10 cellular contexts compared by ENCODE assay signal in genomic region chr14:55272922-55273321, GRCh38. TPM values are rescaled to one million over a fixed set of nuclear protein-coding genes. Genes with fewer than 3 reads are reported as not detected.
A peak's percentile ranks its signal among the peaks of the same experiment; 100 is the strongest.
DNase-seq lines count a peak whose midpoint lies in the region; ATAC-seq lines count a peak whose summit lies in the region.
"Had no signal": no experiment of that assay in that cellular context is flagged by ENCODE, and none has a peak within 500 bp of the region (broad histone marks: within the 10 kb centered on the region; RNA-seq: fewer than 3 reads in every experiment).

No MANE protein-coding gene starts in this region.

- no peak overlapping the region for H3K9ac ChIP-seq in iPS-20b (ENCODE audit: low read depth, low read length)
- peak overlapping the region in 3 of 5 donors; percentile 1 to 94 (median 7) for H3K9ac ChIP-seq in subcutaneous abdominal adipose tissue (ENCODE audit: low read length in 5 of 5)

- no peak for ATAC-seq in HG02870 (IDR thresholded peaks at IDR 0.05; ENCODE audit: unreplicated experiment)
- ATAC-seq in GM21576 (IDR thresholded peaks at IDR 0.05; ENCODE audit: unreplicated experiment) = no peak

- H3K36me3 ChIP-seq in iPS-20b (ENCODE audit: insufficient read depth, low read depth, low read length) = no peaks in the 10 kb centered on the region
- H3K36me3 ChIP-seq in subcutaneous abdominal adipose tissue (ENCODE audit: control insufficient read depth in 5 of 5, insufficient read depth in 5 of 5, low read length in 5 of 5) = no peaks in the 10 kb centered on the region

- H3K36me3 Mint-ChIP-seq in activated T-cell treated with anti-CD3 and anti-CD28 coated beads, Interleukin-2, amount 50 U/mL, for 24 hours (ENCODE audit: low read depth) = peaks cover 10% of the 10 kb centered on the region
- peaks cover 9% of the 10 kb centered on the region for H3K36me3 Mint-ChIP-seq in activated CD4-positive, alpha-beta memory T cell treated with anti-CD3 and anti-CD28 coated beads, Interleukin-2, amount 10 ng/mL, durations not matched to agents 7 days and 5 days (ENCODE audit: low read depth)

- H3K4me3 ChIP-seq in iPS-20b (ENCODE audit: low read length) (peak overlapping the region; percentile 93), subcutaneous abdominal adipose tissue (ENCODE audit: low read depth in 1 of 5, low read length in 5 of 5) (peak overlapping the region; percentile 7 to 98 (median 90))

- no peaks in the 10 kb centered on the region for H3K9me3 ChIP-seq in iPS-20b (ENCODE audit: insufficient read depth, low read depth, low read length)
- no peaks in the 10 kb centered on the region for H3K9me3 ChIP-seq in subcutaneous abdominal adipose tissue (ENCODE audit: control insufficient read depth in 5 of 5, low read length in 5 of 5)

- H3K27ac ChIP-seq in iPS-20b (ENCODE audit: low read length) (no peak overlapping the region), subcutaneous abdominal adipose tissue (ENCODE audit: low read depth, low read length) (peak overlapping the region; percentile 86)

- peak overlapping the region; percentile 87 for H3K4me3 Mint-ChIP-seq in activated T-cell treated with anti-CD3 and anti-CD28 coated beads, Interleukin-2, amount 50 U/mL, for 24 hours
- peak overlapping the region; percentile 92 for H3K4me3 Mint-ChIP-seq in activated CD4-positive, alpha-beta memory T cell treated with anti-CD3 and anti-CD28 coated beads, Interleukin-2, amount 10 ng/mL, durations not matched to agents 7 days and 5 days

- H3K4me1 ChIP-seq in iPS-20b (ENCODE audit: insufficient read depth, low read length) = peaks cover 10% of the 10 kb centered on the region; the same call in 1 of the 2 replicates
- H3K4me1 ChIP-seq in subcutaneous abdominal adipose tissue (ENCODE audit: control insufficient read depth in 5 of 5, insufficient read depth in 5 of 5, low read length in 5 of 5) = peaks cover 2 to 41% (median 34%) of the 10 kb centered on the region in 5 donors

- H3K27me3 Mint-ChIP-seq in activated T-cell treated with anti-CD3 and anti-CD28 coated beads, Interleukin-2, amount 50 U/mL, for 24 hours = no peaks in the 10 kb centered on the region
- H3K27me3 Mint-ChIP-seq in activated CD4-positive, alpha-beta memory T cell treated with anti-CD3 and anti-CD28 coated beads, Interleukin-2, amount 10 ng/mL, durations not matched to agents 7 days and 5 days = no peaks in the 10 kb centered on the region

- CTCF ChIA-PET in activated CD4-positive, alpha-beta memory T cell treated with anti-CD3 and anti-CD28 coated beads, Interleukin-2, amount 10 ng/mL, durations not matched to agents 7 days and 5 days (lab: Charles Lee) = interaction anchor here (0.7 to 9.9 kb wide), 7 partner anchors 60 to 391 kb away, joined by 3 to 184 read pairs (median 13); partner anchors contain the start of gene DLGAP5

- no peaks in the 10 kb centered on the region for H3K9me3 Mint-ChIP-seq in activated T-cell treated with anti-CD3 and anti-CD28 coated beads, Interleukin-2, amount 50 U/mL, for 24 hours
- H3K9me3 Mint-ChIP-seq in activated CD4-positive, alpha-beta memory T cell treated with anti-CD3 and anti-CD28 coated beads, Interleukin-2, amount 10 ng/mL, durations not matched to agents 7 days and 5 days = no peaks in the 10 kb centered on the region

- H3K27me3 ChIP-seq in iPS-20b (ENCODE audit: insufficient read depth, low read length) = peaks cover 5% of the 10 kb centered on the region; the same call in 1 of the 2 replicates
- no peaks in the 10 kb centered on the region for H3K27me3 ChIP-seq in subcutaneous abdominal adipose tissue (ENCODE audit: control insufficient read depth in 5 of 5, insufficient read depth in 4 of 5, low read length in 5 of 5)

- peak overlapping the region; percentile 13 for H3K27ac Mint-ChIP-seq in activated T-cell treated with anti-CD3 and anti-CD28 coated beads, Interleukin-2, amount 50 U/mL, for 24 hours
- peak overlapping the region; percentile 0 for H3K27ac Mint-ChIP-seq in activated CD4-positive, alpha-beta memory T cell treated with anti-CD3 and anti-CD28 coated beads, Interleukin-2, amount 10 ng/mL, durations not matched to agents 7 days and 5 days

- in situ Hi-C loops in G401 (cut with HindIII; ENCODE audit: low sequenced_read_pairs) = no loop called here

- peaks cover 61% of the 10 kb centered on the region for H3K4me1 Mint-ChIP-seq in activated T-cell treated with anti-CD3 and anti-CD28 coated beads, Interleukin-2, amount 50 U/mL, for 24 hours (ENCODE audit: low read depth)
- H3K4me1 Mint-ChIP-seq in activated CD4-positive, alpha-beta memory T cell treated with anti-CD3 and anti-CD28 coated beads, Interleukin-2, amount 10 ng/mL, durations not matched to agents 7 days and 5 days = peaks cover 57% of the 10 kb centered on the region

- DNase-seq in activated T-cell treated with anti-CD3 and anti-CD28 coated beads, Interleukin-2, amount 50 U/mL, for 24 hours = no peak
- DNase-seq in activated T-cell treated with anti-CD3 and anti-CD28 coated beads for 4 hours (no peak), G401 (ENCODE audit: low spot score) (no peak)
- no peak for DNase-seq in activated CD4-positive, alpha-beta memory T cell treated with anti-CD3 and anti-CD28 coated beads, Interleukin-2, amount 10 ng/mL, durations not matched to agents 7 days and 5 days
- DNase-seq: COR-L47, NCI-H446 treated with DMSO at 0.1 percent for 48 hours had no signal

- POLR2A ChIA-PET in activated CD4-positive, alpha-beta memory T cell treated with anti-CD3 and anti-CD28 coated beads, Interleukin-2, amount 10 ng/mL, durations not matched to agents 7 days and 5 days (lab: Charles Lee) = interaction anchor here (0.9 to 3.8 kb wide), 4 partner anchors 79 to 138 kb away, joined by 3 to 38 read pairs (median 6); no protein-coding TSS in a partner anchor

RNA-seq across cellular contexts. Expression of gene FBXO34, which starts 1.7 kb away (rescaled TPM):
- total RNA-seq in activated CD4-positive, alpha-beta memory T cell treated with anti-CD3 and anti-CD28 coated beads, Interleukin-2, amount 10 ng/mL, durations not matched to agents 7 days and 5 days = 10 to 100 TPM; 25.1 to 25.5 TPM
- total RNA-seq in G401 (2014; rRNA removed; shearing (Covaris generic)) = 23.0 and 29.7 TPM in 2 replicates
